7 cellular contexts compared by ENCODE assay signal in the genomic region with DNA sequence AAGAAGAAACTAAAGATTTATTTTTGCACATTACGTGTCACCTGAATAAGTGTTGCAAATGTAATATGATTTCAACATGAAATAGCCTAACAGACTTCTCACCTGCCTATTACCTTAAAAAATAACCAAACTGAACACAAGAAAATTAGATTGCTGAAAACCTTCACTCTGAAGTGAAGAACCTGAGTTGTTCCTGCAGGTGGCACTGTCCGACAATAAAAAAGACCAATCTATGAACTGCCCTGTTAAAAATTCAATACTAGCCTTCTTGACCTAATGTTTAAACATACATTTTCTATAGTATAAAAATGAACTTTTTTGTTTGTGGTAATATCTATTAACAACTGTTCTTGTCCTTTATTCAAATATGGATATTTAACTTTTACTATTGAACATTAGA.
DNase-seq lines count a peak whose midpoint lies in the region; ATAC-seq lines count a peak whose summit lies in the region.

No MANE protein-coding gene starts in this region.

- DNase-seq in DMS 273 treated with DMSO at 0.1 percent for 48 hours (lab: John Stamatoyannopoulos, UW) (peak; percentile 42), NCI-H146 treated with DMSO at 0.1 percent for 48 hours (lab: John Stamatoyannopoulos, UW; ENCODE audit: unreplicated experiment) (peak; percentile 31), glomerular visceral epithelial cell (ENCODE audit: extremely low spot score) (peak; percentile 33), foreskin melanocyte (no peak)
- DNase-seq in activated CD4-positive, alpha-beta T cell treated with anti-CD3 and anti-CD28 coated beads, Interleukin-2, amount 50 U/mL, for 48 hours = peak; percentile 1 to 18
- peak; percentile 3 to 19 for DNase-seq in stimulated activated CD4-positive, alpha-beta T cell treated with anti-CD3 and anti-CD28 coated beads, Interleukin-2, amount 100 ng/mL, for 48 hours

- peak; percentile 88 for ATAC-seq in GM19351 (IDR thresholded peaks at IDR 0.05; ENCODE audit: unreplicated experiment)
